1 cellular context compared by ENCODE assay signal in the genomic region with DNA sequence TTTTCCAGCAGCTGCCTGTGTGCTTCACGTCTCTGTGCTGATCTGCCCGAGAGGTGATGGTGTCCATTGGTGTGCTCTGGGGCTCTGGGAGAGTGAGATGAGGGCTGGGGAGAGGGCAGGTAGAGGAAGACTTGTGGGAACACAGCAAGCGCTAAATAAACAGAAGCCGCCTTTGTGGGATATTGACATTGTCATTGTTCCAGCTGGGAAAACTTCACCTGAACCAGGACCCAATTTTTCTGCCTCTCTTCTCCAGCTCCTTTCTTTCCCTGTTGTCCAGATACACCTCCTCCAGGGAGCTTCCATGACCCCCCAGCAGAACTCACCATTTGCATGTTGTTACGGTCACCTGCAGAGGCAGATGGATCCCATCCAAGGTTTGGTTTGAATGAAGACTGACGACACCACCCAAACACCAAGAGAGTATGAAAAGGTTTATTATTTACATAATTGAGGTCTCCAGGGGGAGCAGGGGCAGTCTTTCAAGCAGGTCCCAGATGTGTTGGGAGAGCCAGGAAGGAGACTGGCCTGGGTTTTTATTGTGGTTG.
TF ChIP-seq lines count a peak whose summit lies in the region.

No MANE protein-coding gene starts in this region.

TF ChIP-seq in A549, 52 proteins besides CTCF, POLR2A, EP300 and RAD21 (continued from another document):
- no peak for TF ChIP-seq JUNB (IDR thresholded peaks at IDR 0.05)
- TF ChIP-seq, protein P1, sequence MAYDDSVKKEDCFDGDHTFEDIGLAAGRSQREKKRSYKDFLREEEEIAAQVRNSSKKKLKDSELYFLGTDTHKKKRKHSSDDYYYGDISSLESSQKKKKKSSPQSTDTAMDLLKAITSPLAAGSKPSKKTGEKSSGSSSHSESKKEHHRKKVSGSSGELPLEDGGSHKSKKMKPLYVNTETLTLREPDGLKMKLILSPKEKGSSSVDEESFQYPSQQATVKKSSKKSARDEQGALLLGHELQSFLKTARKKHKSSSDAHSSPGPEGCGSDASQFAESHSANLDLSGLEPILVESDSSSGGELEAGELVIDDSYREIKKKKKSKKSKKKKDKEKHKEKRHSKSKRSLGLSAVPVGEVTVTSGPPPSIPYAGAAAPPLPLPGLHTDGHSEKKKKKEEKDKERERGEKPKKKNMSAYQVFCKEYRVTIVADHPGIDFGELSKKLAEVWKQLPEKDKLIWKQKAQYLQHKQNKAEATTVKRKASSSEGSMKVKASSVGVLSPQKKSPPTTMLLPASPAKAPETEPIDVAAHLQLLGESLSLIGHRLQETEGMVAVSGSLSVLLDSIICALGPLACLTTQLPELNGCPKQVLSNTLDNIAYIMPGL (CRISPR knock-in tag; IDR thresholded peaks at IDR 0.05; ENCODE audit: borderline replicate concordance): no peak
- no peak for TF ChIP-seq HDAC2 (IDR thresholded peaks at IDR 0.05)
- no peak for TF ChIP-seq CBX2 (IDR thresholded peaks at IDR 0.05; ENCODE audit: borderline replicate concordance, low read depth)
- no peak for TF ChIP-seq FOSL2 (IDR thresholded peaks at IDR 0.05)
- TF ChIP-seq FOSL2 (CRISPR knock-in tag; IDR thresholded peaks at IDR 0.05): no peak
- TF ChIP-seq HOXA7 (CRISPR knock-in tag; IDR thresholded peaks at IDR 0.05): no peak
- TF ChIP-seq ZSCAN20 (CRISPR knock-in tag; IDR thresholded peaks at IDR 0.05): no peak
- TF ChIP-seq, protein P2, sequence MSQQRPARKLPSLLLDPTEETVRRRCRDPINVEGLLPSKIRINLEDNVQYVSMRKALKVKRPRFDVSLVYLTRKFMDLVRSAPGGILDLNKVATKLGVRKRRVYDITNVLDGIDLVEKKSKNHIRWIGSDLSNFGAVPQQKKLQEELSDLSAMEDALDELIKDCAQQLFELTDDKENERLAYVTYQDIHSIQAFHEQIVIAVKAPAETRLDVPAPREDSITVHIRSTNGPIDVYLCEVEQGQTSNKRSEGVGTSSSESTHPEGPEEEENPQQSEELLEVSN (IDR thresholded peaks at IDR 0.05; ENCODE audit: borderline replicate concordance, low read depth): no peak
- TF ChIP-seq ZC3H11A (IDR thresholded peaks at IDR 0.05): no peak
- no peak for TF ChIP-seq TP53 (CRISPR knock-in tag; IDR thresholded peaks at IDR 0.05)
- no peak for TF ChIP-seq HEYL (CRISPR knock-in tag; IDR thresholded peaks at IDR 0.05)
- TF ChIP-seq, protein P3, sequence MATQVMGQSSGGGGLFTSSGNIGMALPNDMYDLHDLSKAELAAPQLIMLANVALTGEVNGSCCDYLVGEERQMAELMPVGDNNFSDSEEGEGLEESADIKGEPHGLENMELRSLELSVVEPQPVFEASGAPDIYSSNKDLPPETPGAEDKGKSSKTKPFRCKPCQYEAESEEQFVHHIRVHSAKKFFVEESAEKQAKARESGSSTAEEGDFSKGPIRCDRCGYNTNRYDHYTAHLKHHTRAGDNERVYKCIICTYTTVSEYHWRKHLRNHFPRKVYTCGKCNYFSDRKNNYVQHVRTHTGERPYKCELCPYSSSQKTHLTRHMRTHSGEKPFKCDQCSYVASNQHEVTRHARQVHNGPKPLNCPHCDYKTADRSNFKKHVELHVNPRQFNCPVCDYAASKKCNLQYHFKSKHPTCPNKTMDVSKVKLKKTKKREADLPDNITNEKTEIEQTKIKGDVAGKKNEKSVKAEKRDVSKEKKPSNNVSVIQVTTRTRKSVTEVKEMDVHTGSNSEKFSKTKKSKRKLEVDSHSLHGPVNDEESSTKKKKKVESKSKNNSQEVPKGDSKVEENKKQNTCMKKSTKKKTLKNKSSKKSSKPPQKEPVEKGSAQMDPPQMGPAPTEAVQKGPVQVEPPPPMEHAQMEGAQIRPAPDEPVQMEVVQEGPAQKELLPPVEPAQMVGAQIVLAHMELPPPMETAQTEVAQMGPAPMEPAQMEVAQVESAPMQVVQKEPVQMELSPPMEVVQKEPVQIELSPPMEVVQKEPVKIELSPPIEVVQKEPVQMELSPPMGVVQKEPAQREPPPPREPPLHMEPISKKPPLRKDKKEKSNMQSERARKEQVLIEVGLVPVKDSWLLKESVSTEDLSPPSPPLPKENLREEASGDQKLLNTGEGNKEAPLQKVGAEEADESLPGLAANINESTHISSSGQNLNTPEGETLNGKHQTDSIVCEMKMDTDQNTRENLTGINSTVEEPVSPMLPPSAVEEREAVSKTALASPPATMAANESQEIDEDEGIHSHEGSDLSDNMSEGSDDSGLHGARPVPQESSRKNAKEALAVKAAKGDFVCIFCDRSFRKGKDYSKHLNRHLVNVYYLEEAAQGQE (IDR thresholded peaks at IDR 0.05): no peak
- TF ChIP-seq TFCP2L1 (CRISPR knock-in tag; IDR thresholded peaks at IDR 0.05): no peak
- no peak for TF ChIP-seq POLR2AphosphoS2 (conservative IDR thresholded peaks at IDR 0.05; ENCODE audit: low read length)
- TF ChIP-seq RARB (CRISPR knock-in tag; IDR thresholded peaks at IDR 0.05): no peak
- TF ChIP-seq HOXB5 (CRISPR knock-in tag; IDR thresholded peaks at IDR 0.05): no peak
TF ChIP-seq in A549: peak in this region for 0.
